Comparison of ENCODE assay signal across 32 cellular contexts in genomic region chr7:7962851-7963250, GRCh38. TPM values are rescaled to one million over a fixed set of nuclear protein-coding genes. Genes with fewer than 3 reads are reported as not detected.
DNase-seq lines count a peak whose midpoint lies in the region; ATAC-seq and TF ChIP-seq lines count a peak whose summit lies in the region.
"Had no signal": no experiment of that assay in that cellular context is flagged by ENCODE, and none has a peak within 500 bp of the region (broad histone marks: within the 10 kb centered on the region; RNA-seq: fewer than 3 reads in every experiment).

No MANE protein-coding gene starts in this region.

- H3K4me1 ChIP-seq in smooth muscle cell (ENCODE audit: low read depth): no peaks in the 10 kb centered on the region
- H3K4me1 ChIP-seq: BE2C, Peyer's patch had no signal

- no peaks in the 10 kb centered on the region for H3K36me3 Mint-ChIP-seq in CD14-positive monocyte
- H3K36me3 Mint-ChIP-seq: naive B cell had no signal

- H3K36me3 ChIP-seq in smooth muscle cell (ENCODE audit: low read depth): no peaks in the 10 kb centered on the region
- H3K36me3 ChIP-seq: BE2C, Peyer's patch, stomach, thyroid gland had no signal

- peaks cover 0 to 1% (median 0%) of the 10 kb centered on the region in 3 donors for H3K27me3 Mint-ChIP-seq in CD14-positive monocyte (ENCODE audit: low read depth in 3 of 3)
- H3K27me3 Mint-ChIP-seq: effector memory CD8-positive, alpha-beta T cell; naive B cell had no signal

- H3K27ac Mint-ChIP-seq in CD14-positive monocyte: no peak overlapping the region
- H3K27ac Mint-ChIP-seq: effector memory CD8-positive, alpha-beta T cell; naive B cell had no signal

- ATAC-seq in GM18502 (IDR thresholded peaks at IDR 0.05; ENCODE audit: poor library complexity, unreplicated experiment) (no peak), GM18519 (IDR thresholded peaks at IDR 0.05; ENCODE audit: low FRiP score, unreplicated experiment) (no peak)
- ATAC-seq: effector memory CD8-positive, alpha-beta T cell; left ventricle myocardium superior had no signal

- H2AFZ ChIP-seq in smooth muscle cell (ENCODE audit: low read depth): no peak overlapping the region

- no peaks in the 10 kb centered on the region for H3K9me3 Mint-ChIP-seq in CD14-positive monocyte
- H3K9me3 Mint-ChIP-seq: effector memory CD8-positive, alpha-beta T cell; naive B cell had no signal

- peak; percentile 45 for DNase-seq in GM03348 (ENCODE audit: low spot score)
- peak; percentile 21 for DNase-seq in M059J (ENCODE audit: low read depth)
- DNase-seq in fibroblast of peridontal ligament (ENCODE audit: extremely low read depth): peak; percentile 54
- no peak for DNase-seq in smooth muscle cell (lab: John Stamatoyannopoulos, UW; ENCODE audit: unreplicated experiment)
- DNase-seq in CD14-positive monocyte (ENCODE audit: low spot score): no peak
- DNase-seq in CD1c-positive myeloid dendritic cell (ENCODE audit: extremely low spot score): no peak
- DNase-seq: activated CD4-positive, alpha-beta T cell treated with anti-CD3 and anti-CD28 coated beads for 4 hours; activated gamma-delta T cell treated with Interleukin-2 at 50 U/mL for 16 hours; activated T-cell treated with anti-CD3 and anti-CD28 coated beads for 4 hours; amygdala; BE2C; COR-L47; DMS79 treated with DMSO at 0.1 percent for 48 hours; effector memory CD8-positive, alpha-beta T cell; erythroblast; KG1; left ventricle myocardium superior; naive B cell; NCI-H1436 treated with DMSO at 0.1 percent for 48 hours; NCI-H345; NCI-H748 treated with DMSO at 0.1 percent for 48 hours; occipital lobe; Peyer's patch; SHP77 treated with DMSO at 0.1 percent for 48 hours; stimulated activated CD4-positive, alpha-beta T cell treated with anti-CD3 and anti-CD28 coated beads, Interleukin-1b, Interleukin-23, amount 100 ng/mL, for 48 hours; stomach; thyroid gland had no signal

- no peaks in the 10 kb centered on the region for H3K79me2 ChIP-seq in smooth muscle cell (ENCODE audit: low read depth)

- H3K4me3 ChIP-seq in smooth muscle cell: no peak overlapping the region
- H3K4me3 ChIP-seq: coronary artery, Peyer's patch, skin epidermis, stomach, thyroid gland had no signal

- peaks cover 4% of the 10 kb centered on the region for H3K4me1 Mint-ChIP-seq in CD14-positive monocyte

- H3K4me2 ChIP-seq in smooth muscle cell: no peak overlapping the region

- 43% methylated on average over 3 of the region's 3 CpGs for WGBS in smooth muscle cell (ENCODE audit: low lambda C conversion rate)

- no peak overlapping the region for H3K9ac ChIP-seq in smooth muscle cell (ENCODE audit: low read depth)

- no peaks in the 10 kb centered on the region for H3F3A ChIP-seq in smooth muscle cell (ENCODE audit: low read depth)

- no peak for TF ChIP-seq CTCF in smooth muscle cell (IDR thresholded peaks at IDR 0.05; ENCODE audit: borderline replicate concordance, insufficient read depth, poor library complexity, severe bottlenecking)
- no peak for TF ChIP-seq CTCF in CD14-positive monocyte (IDR thresholded peaks at IDR 0.05)

- no peaks in the 10 kb centered on the region for H4K20me1 ChIP-seq in smooth muscle cell (ENCODE audit: low read depth)

- H3K9me3 ChIP-seq in smooth muscle cell (replicated peaks; ENCODE audit: low read depth): no peaks in the 10 kb centered on the region
- H3K9me3 ChIP-seq: BE2C, Peyer's patch, stomach, thyroid gland had no signal

- H3K4me3 Mint-ChIP-seq in CD14-positive monocyte: no peak overlapping the region
- H3K4me3 Mint-ChIP-seq: effector memory CD8-positive, alpha-beta T cell; naive B cell had no signal

- H3K27me3 ChIP-seq in smooth muscle cell (ENCODE audit: low read depth): no peaks in the 10 kb centered on the region
- H3K27me3 ChIP-seq: BE2C, Peyer's patch, stomach, thyroid gland had no signal

- intact Hi-C loops in CD14-positive monocyte (cut with micrococcal nuclease): loop anchor here (10.0 kb wide), 2 partner anchors 222 to 398 kb away; partner anchors contain the start of gene MIOS (in 1 of the 2)

- H3K27ac ChIP-seq in smooth muscle cell (ENCODE audit: low read depth): peak overlapping the region; percentile 6
- H3K27ac ChIP-seq: coronary artery, Peyer's patch, skin epidermis, stomach, VCaP had no signal

RNA-seq across cellular contexts. Expression of gene GLCCI1, which starts 5.7 kb away (rescaled TPM):
- 2.3 and 4.1 TPM in 2 replicates for total RNA-seq in M059J (2014; rRNA removed; shearing (Covaris generic))
- total RNA-seq in smooth muscle cell: 39.9 and 69.9 TPM in 2 replicates
- polyA plus RNA-seq in smooth muscle cell (37.7 and 39.0 TPM in 2 replicates), CD14-positive monocyte (1 to 10 TPM in 1 of 2 donors, under 1 TPM in 1; 0.89 to 1.1 TPM)

Comparison
In these comparisons a context has a peak if more than half of its experiments do, and no peak if none do; other contexts are left out.
1. DNase-seq: peak in GM03348 (single experiment), M059J (single experiment) and fibroblast of peridontal ligament (single experiment); none in smooth muscle cell (single experiment), CD14-positive monocyte (single experiment) and CD1c-positive myeloid dendritic cell (single experiment).